Comparison of ENCODE assay signal across 8 cellular contexts in genomic region chr6:34887753-34888440, GRCh38. TPM values are rescaled to one million over a fixed set of nuclear protein-coding genes. Genes with fewer than 3 reads are reported as not detected.
DNase-seq lines count a peak whose midpoint lies in the region; ATAC-seq, FAIRE-seq and TF ChIP-seq lines count a peak whose summit lies in the region.

Gene TAF11 (minus strand): TSS chr6:34888042. CDS start chr6:34887957, 85 bp downstream.

- H3F3A ChIP-seq in neural progenitor cell (ENCODE audit: low read depth): peaks cover 19% of the 10 kb centered on the region

- H3K36me3 Mint-ChIP-seq in neural progenitor cell: peaks cover 3% of the 10 kb centered on the region

- H3K27ac ChIP-seq in foreskin keratinocyte (peak within 1 kb of the TSS; percentile 66), neural progenitor cell (peak within 1 kb of the TSS; percentile 77), stomach smooth muscle (ENCODE audit: low read length) (peak within 1 kb of the TSS; percentile 91)

- H3K79me2 ChIP-seq in neural progenitor cell (ENCODE audit: low read depth): peaks cover 81% of the 10 kb centered on the region

- H3K4me3 Mint-ChIP-seq in neural progenitor cell: peak within 1 kb of the TSS; percentile 99

- peaks cover 6% of the 10 kb centered on the region for H3K36me3 ChIP-seq in neural progenitor cell
- H3K36me3 ChIP-seq in stomach smooth muscle (ENCODE audit: control insufficient read depth in 2 of 2, insufficient read depth in 2 of 2, low read length in 2 of 2): no peaks in the 10 kb centered on the region

- H3K9me3 ChIP-seq in neural progenitor cell (ENCODE audit: low read depth) (no peaks in the 10 kb centered on the region), stomach smooth muscle (ENCODE audit: control insufficient read depth in 2 of 2, low read length in 2 of 2) (no peaks in the 10 kb centered on the region)

- H2AFZ ChIP-seq in neural progenitor cell (replicated peaks): peak within 1 kb of the TSS; percentile 95

- DNase-seq in HFF-Myc (ENCODE audit: extremely low read depth, low read depth) (peak; percentile 87), NB4 (ENCODE audit: low read depth) (peak; percentile 96), SK-N-DZ (ENCODE audit: low spot score) (peak; percentile 92), foreskin keratinocyte (peak; percentile 86 to 91), neural progenitor cell (ENCODE audit: low spot score) (peak; percentile 97)
- DNase-seq in activated naive CD4-positive, alpha-beta T cell treated with Interleukin-2 at 50 U/mL for 16 hours: peak; percentile 90

- H3K4me1 Mint-ChIP-seq in neural progenitor cell: peaks cover 26% of the 10 kb centered on the region

- peak within 1 kb of the TSS; percentile 97 for H3K27ac Mint-ChIP-seq in neural progenitor cell

- H3K4me2 ChIP-seq in neural progenitor cell: peak within 1 kb of the TSS; percentile 99

- no peaks in the 10 kb centered on the region for H3K9me3 Mint-ChIP-seq in neural progenitor cell

- H3K4me1 ChIP-seq in foreskin keratinocyte (peaks cover 16% of the 10 kb centered on the region), neural progenitor cell (peaks cover 7% of the 10 kb centered on the region), stomach smooth muscle (ENCODE audit: control insufficient read depth, insufficient read depth, low read length) (peaks cover 20% of the 10 kb centered on the region)

- peak; percentile 93 for TF ChIP-seq POLR2A in NB4 (IDR thresholded peaks at IDR 0.05; ENCODE audit: extremely low read depth, insufficient read length)

- peaks cover 43% of the 10 kb centered on the region for H4K20me1 ChIP-seq in neural progenitor cell (ENCODE audit: low read depth)

- ATAC-seq in foreskin keratinocyte: peak; percentile 76

- H3K9ac ChIP-seq in neural progenitor cell (peak within 1 kb of the TSS; percentile 91), stomach smooth muscle (ENCODE audit: low read length in 2 of 2) (peak within 1 kb of the TSS; percentile 85 to 98)

- H3K27me3 Mint-ChIP-seq in neural progenitor cell (ENCODE audit: insufficient read depth, low read depth): no peaks in the 10 kb centered on the region

- H3K27me3 ChIP-seq in foreskin keratinocyte: no peaks in the 10 kb centered on the region
- no peaks in the 10 kb centered on the region for H3K27me3 ChIP-seq in neural progenitor cell
- H3K27me3 ChIP-seq in stomach smooth muscle (ENCODE audit: control insufficient read depth in 1 of 2, insufficient read depth in 2 of 2, low read length in 2 of 2): no peaks in the 10 kb centered on the region

- H3K4me3 ChIP-seq in HFF-Myc (replicated peaks; ENCODE audit: low read depth, low read length) (peak within 1 kb of the TSS; percentile 88), NB4 (ENCODE audit: low read depth, low read length) (peak within 1 kb of the TSS; percentile 83), neural progenitor cell (peak within 1 kb of the TSS; percentile 91), stomach smooth muscle (ENCODE audit: low read length in 2 of 2) (peak within 1 kb of the TSS; percentile 88 to 98)

- FAIRE-seq in G401.6 (lab: Jason Lieb, UNC): peak; percentile 76

- TF ChIP-seq CTCF in HFF-Myc (IDR thresholded peaks at IDR 0.05; ENCODE audit: low read depth, low read length, missing control alignments) (no peak), NB4 (IDR thresholded peaks at IDR 0.05; ENCODE audit: low read depth, low read length) (no peak), foreskin keratinocyte (conservative IDR thresholded peaks at IDR 0.05) (no peak), neural progenitor cell (IDR thresholded peaks at IDR 0.05) (no peak)

RNA-seq across cellular contexts. Expression of gene TAF11, which starts in this region (rescaled TPM):
- polyA plus RNA-seq in SK-N-DZ (2014; cell fraction: cytosol; rRNA removed): 82.0 and 85.9 TPM in 2 replicates
- 52.8 and 57.6 TPM in 2 replicates for polyA plus RNA-seq in SK-N-DZ (2014; cell fraction: nucleus; rRNA removed)
- total RNA-seq in foreskin keratinocyte (20.5 and 21.2 TPM in 2 replicates), neural progenitor cell (ENCODE audit: low replicate concordance) (51.8 and 75.0 TPM in 2 replicates)
- 21.2 and 22.3 TPM in 2 replicates for polyA plus RNA-seq in foreskin keratinocyte

Comparison
In these comparisons a context has a peak if more than half of its experiments do, and no peak if none do; other contexts are left out.
1. Peak in every context shown above with its lines: DNase-seq, ATAC-seq, H3K4me3 ChIP-seq and H3K27ac ChIP-seq.